11 cellular contexts compared by ENCODE assay signal in genomic region chr2:107132141-107132540, GRCh38.
DNase-seq lines count a peak whose midpoint lies in the region; ATAC-seq lines count a peak whose summit lies in the region.
"Had no signal": no experiment of that assay in that cellular context is flagged by ENCODE, and none has a peak within 500 bp of the region (broad histone marks: within the 10 kb centered on the region; RNA-seq: fewer than 3 reads in every experiment).

No MANE protein-coding gene starts in this region.

- ATAC-seq in GM18520 (IDR thresholded peaks at IDR 0.05; ENCODE audit: unreplicated experiment) (peak; percentile 93), GM21786 (IDR thresholded peaks at IDR 0.05; ENCODE audit: unreplicated experiment) (peak; percentile 84), HG03460 (IDR thresholded peaks at IDR 0.05; ENCODE audit: unreplicated experiment) (peak; percentile 97), Right ventricle myocardium inferior (no peak), sciatic nerve (no peak)
- ATAC-seq: upper lobe of right lung had no signal

- peak; percentile 3 for DNase-seq in globus pallidus (ENCODE audit: low spot score)
- no peak for DNase-seq in Right ventricle myocardium inferior (ENCODE audit: missing footprints)
- DNase-seq in NCI-H1092 treated with DMSO at 0.1 percent for 48 hours (lab: John Stamatoyannopoulos, UW): no peak
- DNase-seq in DMS79 treated with DMSO at 0.1 percent for 48 hours (lab: John Stamatoyannopoulos, UW): no peak
- no peak for DNase-seq in sciatic nerve (ENCODE audit: low spot score)
- DNase-seq: HCEC 1CT, NCI-H1694, upper lobe of right lung had no signal

- intact Hi-C loops in Right ventricle myocardium inferior (cut with DNase I) (no loop called here), sciatic nerve (cut with DNase I) (no loop called here)

Comparison
In these comparisons a context has a peak if more than half of its experiments do, and no peak if none do; other contexts are left out.
1. ATAC-seq: peak in GM18520 (single experiment), GM21786 (single experiment) and HG03460 (single experiment); none in Right ventricle myocardium inferior (single experiment) and sciatic nerve (single experiment).